ENCODE assay signal across 8 cellular contexts in the genomic region with DNA sequence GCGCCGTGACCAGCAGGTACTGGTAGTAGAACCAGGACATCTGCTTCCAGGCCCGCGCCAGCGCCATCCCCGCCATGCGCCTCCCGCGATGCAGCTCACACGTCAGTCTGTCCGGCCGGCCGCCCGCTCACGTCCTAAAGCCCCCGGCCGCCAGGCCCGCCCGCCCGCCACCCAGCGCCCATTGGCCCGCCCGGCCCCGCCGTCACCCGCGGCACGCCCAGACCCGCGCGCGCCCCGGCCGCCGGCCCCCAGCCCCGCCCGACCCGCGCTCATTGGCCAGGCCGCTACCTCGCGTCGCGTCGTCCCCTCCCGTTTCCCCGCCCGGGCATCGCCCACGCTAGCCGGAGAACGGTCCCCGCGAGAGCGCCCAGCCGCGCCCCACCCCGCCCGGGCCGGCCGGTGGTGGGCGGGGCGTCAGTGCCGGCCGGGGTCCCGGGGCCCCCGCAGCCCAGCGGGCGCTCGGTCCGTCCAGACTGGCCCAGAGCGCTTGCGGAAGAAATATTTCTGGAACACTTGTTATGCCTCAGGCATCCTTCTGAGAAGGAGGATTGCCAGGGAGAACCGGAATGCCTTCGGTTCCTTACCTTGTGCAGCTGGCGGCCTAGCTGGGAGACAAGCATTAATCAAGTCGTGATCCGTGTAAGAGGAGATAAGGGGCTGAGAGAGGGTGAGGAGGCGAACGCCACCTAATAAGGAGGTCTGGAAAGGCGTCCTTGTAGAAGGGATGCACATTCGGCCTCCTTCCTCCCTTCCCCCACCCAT. TPM values are rescaled to one million over a fixed set of nuclear protein-coding genes. Genes with fewer than 3 reads are reported as not detected.
A peak's percentile ranks its signal among the peaks of the same experiment; 100 is the strongest.
DNase-seq lines count a peak whose midpoint lies in the region; ATAC-seq and TF ChIP-seq lines count a peak whose summit lies in the region.

A gene with protein sequence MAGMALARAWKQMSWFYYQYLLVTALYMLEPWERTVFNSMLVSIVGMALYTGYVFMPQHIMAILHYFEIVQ (minus strand): TSS at position 109 of the 762 bp plus-strand sequence. CDS start 33 bp downstream, at position 76.

- H3K4me1 ChIP-seq in adrenal gland (replicated peaks in 1 of 2) (peaks cover 12 to 22% of the 10 kb centered on the region in 2 donors), heart left ventricle (peaks cover 0 to 33% (median 17%) of the 10 kb centered on the region in 12 donors), upper lobe of right lung (peaks cover 2% of the 10 kb centered on the region)

- peak; percentile 86 for ATAC-seq in HG02852 (IDR thresholded peaks at IDR 0.05; ENCODE audit: unreplicated experiment)
- peak; percentile 96 to 99 (median 98) for ATAC-seq in heart left ventricle
- ATAC-seq in upper lobe of right lung: peak; percentile 97

- peaks cover 19% of the 10 kb centered on the region for H3K4me1 Mint-ChIP-seq in progenitor cell of endocrine pancreas (ENCODE audit: low read depth)

- H3K36me3 ChIP-seq in adrenal gland (replicated peaks in 1 of 2): no peaks in the 10 kb centered on the region
- no peaks in the 10 kb centered on the region for H3K36me3 ChIP-seq in heart left ventricle
- H3K36me3 ChIP-seq in upper lobe of right lung: no peaks in the 10 kb centered on the region

- peak within 1 kb of the TSS; percentile 31 to 98 (median 58) for H3K4me3 ChIP-seq in adrenal gland
- H3K4me3 ChIP-seq in heart left ventricle: peak within 1 kb of the TSS; percentile 65 to 96 (median 76)
- H3K4me3 ChIP-seq in upper lobe of right lung: peak within 1 kb of the TSS; percentile 68

- peak within 1 kb of the TSS; percentile 97 for H3K27ac Mint-ChIP-seq in progenitor cell of endocrine pancreas

- intact Hi-C loops in adrenal gland (cut with DNase I): no loop called here
- intact Hi-C loops in heart left ventricle (cut with DNase I): loop anchor here in 4 of 10 donors (5.0 to 10.0 kb wide), 3 partner anchors 72 to 162 kb away; partner anchors contain the start of gene EAPP (in 3 of the 4)
- intact Hi-C loops in upper lobe of right lung (cut with DNase I): no loop called here

- DNase-seq in GM13977 (ENCODE audit: low spot score): peak; percentile 98
- peak; percentile 28 for DNase-seq in NCI-H1436 treated with DMSO at 0.1 percent for 48 hours (lab: John Stamatoyannopoulos, UW)
- DNase-seq in T-helper 1 cell: peak; percentile 75 to 90 (median 79)
- peak; percentile 92 to 96 (median 94) for DNase-seq in adrenal gland
- peak; percentile 95 to 98 (median 96) for DNase-seq in heart left ventricle
- DNase-seq in progenitor cell of endocrine pancreas (ENCODE audit: low spot score, unreplicated experiment): peak; percentile 88
- peak; percentile 98 for DNase-seq in upper lobe of right lung

- in situ Hi-C loops in GM13977 (cut with MboI; ENCODE audit: low pct_unique_long_range_greater_than_20kb, low sequenced_read_pairs, unreplicated experiment): no loop called here

- H3K27me3 ChIP-seq in adrenal gland (no peaks in the 10 kb centered on the region), heart left ventricle (no peaks in the 10 kb centered on the region), upper lobe of right lung (no peaks in the 10 kb centered on the region)

- H3K4me3 Mint-ChIP-seq in progenitor cell of endocrine pancreas (ENCODE audit: low read depth): peak within 1 kb of the TSS; percentile 88

- WGBS in adrenal gland, 4 donors: 0 to 1% (median 1%) methylated on average over 11 to 82 of the region's 82 CpGs
- 1 to 2% (median 1%) methylated on average over 9 to 82 of the region's 82 CpGs; no CpG with 5 or more reads in 1 of the 4 donors for WGBS in heart left ventricle, 4 donors

- H3K27me3 Mint-ChIP-seq in progenitor cell of endocrine pancreas: no peaks in the 10 kb centered on the region

- H3K27ac ChIP-seq in adrenal gland: peak within 1 kb of the TSS; percentile 62 to 100 (median 92)
- peak within 1 kb of the TSS; percentile 78 to 96 (median 92) for H3K27ac ChIP-seq in heart left ventricle
- peak within 1 kb of the TSS; percentile 89 for H3K27ac ChIP-seq in upper lobe of right lung

- TF ChIP-seq POLR2A in adrenal gland (IDR thresholded peaks at IDR 0.05) (peak; percentile 92 to 96), heart left ventricle (IDR thresholded peaks at IDR 0.05) (peak; percentile 73 to 97)

- H3K9me3 Mint-ChIP-seq in progenitor cell of endocrine pancreas (ENCODE audit: low read depth): no peaks in the 10 kb centered on the region

- H3K36me3 Mint-ChIP-seq in progenitor cell of endocrine pancreas (ENCODE audit: insufficient read depth): peaks cover 2% of the 10 kb centered on the region

- no peaks in the 10 kb centered on the region for H3K9me3 ChIP-seq in adrenal gland (replicated peaks in 1 of 3)
- H3K9me3 ChIP-seq in heart left ventricle: no peaks in the 10 kb centered on the region
- no peaks in the 10 kb centered on the region for H3K9me3 ChIP-seq in upper lobe of right lung

- TF ChIP-seq CTCF in GM13977 (IDR thresholded peaks at IDR 0.05; ENCODE audit: extremely low read depth, insufficient read depth, missing control alignments) (no peak), adrenal gland (IDR thresholded peaks at IDR 0.05) (no peak), heart left ventricle (IDR thresholded peaks at IDR 0.05) (no peak), progenitor cell of endocrine pancreas (IDR thresholded peaks at IDR 0.05; ENCODE audit: unreplicated experiment) (no peak), upper lobe of right lung (IDR thresholded peaks at IDR 0.05) (no peak)

RNA-seq across cellular contexts. Expression of the gene that starts here (rescaled TPM):
- total RNA-seq in adrenal gland (10 to 100 TPM; 45.5 to 95.6 (median 65.8) TPM), heart left ventricle (10 to 100 TPM in 6 of 9 donors, 1 to 10 TPM in 3; 8.3 to 15.3 (median 12.0) TPM), progenitor cell of endocrine pancreas (17.4 and 20.2 TPM in 2 replicates), upper lobe of right lung (48.4 TPM)
- polyA plus RNA-seq in adrenal gland (100 to 1,000 TPM in 1 of 3 donors, 10 to 100 TPM in 2; 39.0 to 205 (median 49.4) TPM), heart left ventricle (10 to 100 TPM; 17.3 to 24.9 TPM)

Comparison
In these comparisons a context has a peak if more than half of its experiments do, and no peak if none do; other contexts are left out.
1. Peak in every context shown above with its lines: DNase-seq, ATAC-seq, H3K4me3 ChIP-seq and H3K27ac ChIP-seq.
2. DNase-seq: peak in every context shown above with its lines; median percentile 98 in GM13977; 98 in upper lobe of right lung; 96 in heart left ventricle; 94 in adrenal gland; 88 in progenitor cell of endocrine pancreas; 79 in T-helper 1 cell; 28 in NCI-H1436 treated with DMSO at 0.1 percent for 48 hours.